22 cellular contexts compared by ENCODE assay signal in the genomic region with DNA sequence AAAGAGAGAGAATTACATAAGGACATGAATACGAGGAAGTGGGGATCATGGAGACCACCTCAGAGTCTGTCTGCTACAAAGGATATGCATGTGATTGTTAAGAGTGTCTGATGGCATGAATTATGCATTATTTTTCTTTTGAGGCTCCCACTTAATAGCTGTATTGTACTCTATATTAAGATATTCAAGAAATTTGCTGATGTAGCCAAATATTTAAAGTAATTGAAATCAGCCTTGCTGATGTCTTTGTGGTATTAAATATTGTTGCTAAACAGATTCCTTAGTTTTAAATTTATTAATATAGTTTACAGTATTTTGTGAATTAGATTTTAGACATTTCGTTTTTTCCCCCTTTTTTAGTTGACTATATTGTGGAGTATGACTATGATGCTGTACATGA. TPM values are rescaled to one million over a fixed set of nuclear protein-coding genes. Genes with fewer than 3 reads are reported as not detected.
A peak's percentile ranks its signal among the peaks of the same experiment; 100 is the strongest.
DNase-seq lines count a peak whose midpoint lies in the region; ATAC-seq, FAIRE-seq and TF ChIP-seq lines count a peak whose summit lies in the region.
"Had no signal": no experiment of that assay in that cellular context is flagged by ENCODE, and none has a peak within 500 bp of the region (broad histone marks: within the 10 kb centered on the region; RNA-seq: fewer than 3 reads in every experiment).

No MANE protein-coding gene starts in this region.

- H4K20me1 ChIP-seq in H9 (ENCODE audit: control insufficient read depth, insufficient read depth, insufficient read length) = no peaks in the 10 kb centered on the region

- POLR2A ChIA-PET in A549 (lab: Yijun Ruan, JAX) = no interaction called here

- no peak for TF ChIP-seq POLR2A in A549 (IDR thresholded peaks at IDR 0.05; ENCODE audit: low read length)

- TF ChIP-seq EP300 in A549 (IDR thresholded peaks at IDR 0.05) = no peak

- peaks cover 33 to 35% (median 33%) of the 10 kb centered on the region in 3 experiments for H3K36me3 Mint-ChIP-seq in H9 (ENCODE audit: insufficient read depth in 1 of 3, low read depth in 3 of 3)
- peaks cover 30% of the 10 kb centered on the region for H3K36me3 Mint-ChIP-seq in endodermal cell (ENCODE audit: low read depth)
- H3K36me3 Mint-ChIP-seq in nephron progenitor cell (ENCODE audit: low read depth) = peaks cover 80% of the 10 kb centered on the region
- peaks cover 11% of the 10 kb centered on the region in 2 donors for H3K36me3 Mint-ChIP-seq in CD14-positive monocyte

- H2AK5ac ChIP-seq in H9 (ENCODE audit: insufficient read length, low read length) = no peak overlapping the region

- peak overlapping the region in 1 of 2 experiments; percentile 14; a peak in 2 of 5 replicates for H3K4me3 Mint-ChIP-seq in H9
- H3K4me3 Mint-ChIP-seq in endodermal cell = no peak overlapping the region
- H3K4me3 Mint-ChIP-seq in nephron progenitor cell = no peak overlapping the region
- H3K4me3 Mint-ChIP-seq in CD14-positive monocyte = no peak overlapping the region
- H3K4me3 Mint-ChIP-seq: IgD-negative memory B cell had no signal

- intact Hi-C loops in CD14-positive monocyte (cut with micrococcal nuclease) = no loop called here
- intact Hi-C loops in upper lobe of right lung (cut with DNase I) = no loop called here

- WGBS in A549 (ENCODE audit: missing lambda C conversion rate) = 69% methylated on average over 2 of the region's 2 CpGs
- WGBS in H9 (ENCODE audit: extremely low coverage, insufficient read length, low lambda C conversion rate) = no CpG with 5 or more reads among the region's 2 CpGs
- 91 to 100% methylated on average over 2 of the region's 2 CpGs for WGBS in endodermal cell (ENCODE audit: insufficient coverage in 1 of 2, insufficient read length in 1 of 2), 2 experiments

- no peak overlapping the region for H4K8ac ChIP-seq in H9 (replicated peaks; ENCODE audit: insufficient read length, low read depth, low read length)

- H3K4me1 Mint-ChIP-seq in H9 = peaks cover 28 to 34% of the 10 kb centered on the region in 2 experiments
- H3K4me1 Mint-ChIP-seq in endodermal cell = peaks cover 26% of the 10 kb centered on the region
- H3K4me1 Mint-ChIP-seq in nephron progenitor cell = peaks cover 4% of the 10 kb centered on the region
- peaks cover 9% of the 10 kb centered on the region for H3K4me1 Mint-ChIP-seq in CD14-positive monocyte

- H3K4ac ChIP-seq in H9 (ENCODE audit: low read depth, low read length) = no peak overlapping the region

- H3K9me3 ChIP-seq in A549 (no peaks in the 10 kb centered on the region), H9 (ENCODE audit: control insufficient read depth, low read depth, low read length) (no peaks in the 10 kb centered on the region), endodermal cell (ENCODE audit: control insufficient read depth, low read length) (peaks cover 23% of the 10 kb centered on the region), upper lobe of right lung (no peaks in the 10 kb centered on the region)
- H3K9me3 ChIP-seq: SJCRH30 had no signal

- H3K27ac ChIP-seq in A549 = no peak overlapping the region
- H3K27ac ChIP-seq in H9 (ENCODE audit: insufficient read length, low read depth, low read length) = no peak overlapping the region
- no peak overlapping the region for H3K27ac ChIP-seq in endodermal cell (ENCODE audit: low read depth, low read length)
- H3K27ac ChIP-seq in upper lobe of right lung = no peak overlapping the region
- H3K27ac ChIP-seq: BLaER1, PC-9, SJCRH30 had no signal

- H2BK120ac ChIP-seq in H9 (ENCODE audit: low read depth, low read length, poor library complexity, severe bottlenecking) = no peak overlapping the region

- no peak overlapping the region for H3K14ac ChIP-seq in H9 (ENCODE audit: insufficient read depth, low read length)

- H3K27me3 Mint-ChIP-seq in H9 (ENCODE audit: low read depth) (no peaks in the 10 kb centered on the region), endodermal cell (ENCODE audit: insufficient read depth) (no peaks in the 10 kb centered on the region), nephron progenitor cell (ENCODE audit: low read depth, poor library complexity) (no peaks in the 10 kb centered on the region), CD14-positive monocyte (ENCODE audit: low read depth in 3 of 3) (peaks cover 0 to 1% (median 0%) of the 10 kb centered on the region in 3 donors)
- H3K27me3 Mint-ChIP-seq: CD4-positive, alpha-beta memory T cell; IgD-negative memory B cell had no signal

- peaks cover 25% of the 10 kb centered on the region for H3K36me3 ChIP-seq in endodermal cell (ENCODE audit: control insufficient read depth, insufficient read depth, low read length)
- H3K36me3 ChIP-seq in upper lobe of right lung = no peaks in the 10 kb centered on the region
- H3K36me3 ChIP-seq: SJCRH30 had no signal

- H3K4me1 ChIP-seq in A549 (peaks cover 31% of the 10 kb centered on the region), H9 (ENCODE audit: insufficient read depth, low read length) (no peaks in the 10 kb centered on the region), endodermal cell (ENCODE audit: control insufficient read depth, insufficient read depth, low read length) (no peaks in the 10 kb centered on the region), upper lobe of right lung (peaks cover 12% of the 10 kb centered on the region)
- H3K4me1 ChIP-seq: BLaER1, SJCRH30 had no signal

- no peak overlapping the region for H2BK15ac ChIP-seq in H9 (ENCODE audit: low read depth, low read length)

- no peak overlapping the region for H4K91ac ChIP-seq in H9 (ENCODE audit: insufficient read length, low read depth, low read length)

- H3K27ac Mint-ChIP-seq in H9 = peak overlapping the region in 2 of 3 experiments; percentile 26 to 91; a peak in 2 of 7 replicates
- peak overlapping the region; percentile 44 for H3K27ac Mint-ChIP-seq in endodermal cell
- peak overlapping the region; percentile 71 for H3K27ac Mint-ChIP-seq in nephron progenitor cell
- H3K27ac Mint-ChIP-seq in CD14-positive monocyte = no peak overlapping the region

- no peak overlapping the region for H2BK12ac ChIP-seq in H9 (ENCODE audit: insufficient read length, low read depth, low read length)

- no peak overlapping the region for H2AFZ ChIP-seq in H9 (ENCODE audit: low read length)
- H2AFZ ChIP-seq: PC-9 had no signal

- CTCF ChIA-PET in A549 (lab: Yijun Ruan, JAX) = interaction anchor here (1.6 kb wide), 1 partner anchor 29 kb away, joined by 3 read pairs; no protein-coding TSS in a partner anchor

- no peak overlapping the region for H4K5ac ChIP-seq in H9 (ENCODE audit: insufficient read length, low read depth, low read length)

- FAIRE-seq in A549 (lab: Jason Lieb, UNC) = no peak
- FAIRE-seq: GM12892, H54 had no signal

- H3K27me3 ChIP-seq in H9 (ENCODE audit: insufficient read depth, low read length) (no peaks in the 10 kb centered on the region), endodermal cell (ENCODE audit: control insufficient read depth, insufficient read depth, low read length, poor library complexity, severe bottlenecking) (no peaks in the 10 kb centered on the region), upper lobe of right lung (no peaks in the 10 kb centered on the region)
- H3K27me3 ChIP-seq: BLaER1, SJCRH30 had no signal

- no peak for DNase-seq in A549 (ENCODE audit: low read depth in 1 of 2, low spot score in 1 of 2)
- no peak for DNase-seq in H9
- no peak for DNase-seq in endodermal cell
- no peak for DNase-seq in nephron progenitor cell
- no peak for DNase-seq in HK-2 (ENCODE audit: unreplicated experiment)
- no peak for DNase-seq in CD14-positive monocyte (ENCODE audit: low spot score)
- no peak for DNase-seq in upper lobe of right lung
- DNase-seq: 8988T; CD4-positive, alpha-beta memory T cell; DND-41; NCI-H1048; NCI-H1417; NCI-H1694; NCI-H2029 treated with DMSO at 0.1 percent for 48 hours; NCI-H526 treated with DMSO at 0.1 percent for 48 hours; PC-9; SJCRH30 had no signal

- ATAC-seq in A549 (no peak), upper lobe of right lung (no peak)
- ATAC-seq: Right ventricle myocardium inferior had no signal

- TF ChIP-seq RAD21 in A549 (conservative IDR thresholded peaks at IDR 0.05 in 1 of 2, IDR thresholded peaks at IDR 0.05 in 1 of 2) = no peak

- no peak overlapping the region for H3K56ac ChIP-seq in H9 (ENCODE audit: insufficient read length, low read depth, low read length)

- no peak overlapping the region for H2BK5ac ChIP-seq in H9 (ENCODE audit: insufficient read length, low read length)

- H3K9me3 Mint-ChIP-seq in H9 (peaks cover 15 to 17% of the 10 kb centered on the region in 2 experiments), endodermal cell (peaks cover 21% of the 10 kb centered on the region), nephron progenitor cell (peaks cover 69% of the 10 kb centered on the region), CD14-positive monocyte (peaks cover 2 to 12% (median 4%) of the 10 kb centered on the region in 7 donors)

- H2BK20ac ChIP-seq in H9 (ENCODE audit: low read depth, low read length, poor library complexity, severe bottlenecking) = no peak overlapping the region

- H3K79me2 ChIP-seq in H9 (ENCODE audit: insufficient read depth, low read length) = peaks cover 27% of the 10 kb centered on the region

- H3T11ph ChIP-seq in H9 (ENCODE audit: low read length) = no peak overlapping the region

- no peak overlapping the region for H3K18ac ChIP-seq in H9 (ENCODE audit: insufficient read length, low read depth, low read length)

- H3K9ac ChIP-seq in H9 (ENCODE audit: extremely low read depth, insufficient read length, low read length) = no peak overlapping the region
- no peak overlapping the region for H3K9ac ChIP-seq in endodermal cell (ENCODE audit: extremely low read depth, low read length, poor library complexity, severe bottlenecking)
- H3K9ac ChIP-seq: BLaER1 had no signal

- TF ChIP-seq CTCF in A549 (IDR thresholded peaks at IDR 0.05) (no peak), H9 (conservative IDR thresholded peaks at IDR 0.05) (no peak), endodermal cell (conservative IDR thresholded peaks at IDR 0.05) (no peak), nephron progenitor cell (IDR thresholded peaks at IDR 0.05) (no peak), CD14-positive monocyte (IDR thresholded peaks at IDR 0.05) (no peak), upper lobe of right lung (IDR thresholded peaks at IDR 0.05) (no peak)

- H3K4me2 ChIP-seq in A549 (no peak overlapping the region), H9 (ENCODE audit: insufficient read depth, insufficient read length, low read length) (no peak overlapping the region)
- H3K4me2 ChIP-seq: BLaER1, PC-9 had no signal

- H3K23me2 ChIP-seq in H9 (ENCODE audit: insufficient read length, low read depth, low read length, poor library complexity, severe bottlenecking) = no peaks in the 10 kb centered on the region

- no peak overlapping the region for H3K4me3 ChIP-seq in A549
- H3K4me3 ChIP-seq in endodermal cell (ENCODE audit: low read length) = no peak overlapping the region
- no peak overlapping the region for H3K4me3 ChIP-seq in upper lobe of right lung
- H3K4me3 ChIP-seq: BLaER1, PC-9, SJCRH30 had no signal

- no peak overlapping the region for H3K23ac ChIP-seq in H9 (ENCODE audit: insufficient read length, low read depth, low read length)

- no peaks in the 10 kb centered on the region for H3K79me1 ChIP-seq in H9 (ENCODE audit: insufficient read depth, low read depth, low read length, poor library complexity, severe bottlenecking)

RNA-seq across cellular contexts. Expression of gene CD2AP, which starts 25.3 kb away (rescaled TPM):
- polyA plus RNA-seq in A549 (2011; rRNA removed) = 24.5 and 35.7 TPM in 2 replicates
- 3.6 and 4.4 TPM in 2 replicates for polyA plus RNA-seq in A549 (2012; cell fraction: cytosol; rRNA removed)
- polyA plus RNA-seq in A549 (2012; cell fraction: nucleus; rRNA removed) = 1.6 and 2.5 TPM in 2 replicates
- polyA plus RNA-seq in A549 (2017; fragmentation: RNase III; extraction: RNeasy Plus Mini Kit Qiagen cat#74134 plus additional on column Dnase treatment) = 17.0 to 18.8 TPM (median 18.0 TPM) in 3 replicates
- 5.4 and 6.5 TPM in 2 replicates for polyA minus RNA-seq in A549 (2011; rRNA and poly(A)+ RNA removed)
- 50.1 and 50.5 TPM in 2 replicates for total RNA-seq in H9 (2021)
- 10 to 100 TPM; 58.1 to 62.4 TPM for total RNA-seq in endodermal cell
- polyA plus RNA-seq in endodermal cell (2013, experiment 1 of 2) = 16.2 TPM
- 19.4 TPM for polyA plus RNA-seq in endodermal cell (2013, experiment 2 of 2)
- 1 to 10 TPM; 1.5 to 2.4 TPM for polyA plus RNA-seq in CD14-positive monocyte
- total RNA-seq in upper lobe of right lung = 34.5 TPM

Comparison
In these comparisons a context has a peak if more than half of its experiments do, and no peak if none do; other contexts are left out.
1. H3K27ac Mint-ChIP-seq: peak in H9 (2 of 3), endodermal cell (single experiment) and nephron progenitor cell (single experiment); none in CD14-positive monocyte (0 of 7).